Comparison of ENCODE assay signal across 2 cellular contexts in genomic region chr3:79392479-79392878, GRCh38.
TF ChIP-seq lines count a peak whose summit lies in the region.

No MANE protein-coding gene starts in this region.

TF ChIP-seq in SK-N-SH, 30 proteins besides CTCF, POLR2A, EP300 and RAD21 (continued from another document):
- TF ChIP-seq REST (IDR thresholded peaks at IDR 0.05; ENCODE audit: low read depth, low read length) (no peak), TAF1 (IDR thresholded peaks at IDR 0.05; ENCODE audit: borderline replicate concordance, low read depth, low read length) (no peak), FOXM1 (IDR thresholded peaks at IDR 0.05; ENCODE audit: low read depth) (no peak), TEAD4 (IDR thresholded peaks at IDR 0.05; ENCODE audit: borderline replicate concordance, insufficient read depth) (no peak), RFX5 (IDR thresholded peaks at IDR 0.05; ENCODE audit: low read length) (no peak), FOSL2 (IDR thresholded peaks at IDR 0.05; ENCODE audit: borderline replicate concordance, low read depth) (no peak), USF1 (IDR thresholded peaks at IDR 0.05; ENCODE audit: borderline replicate concordance, low read depth) (no peak), USF2 (IDR thresholded peaks at IDR 0.05; ENCODE audit: borderline replicate concordance, low read depth, low read length) (no peak), MEF2A (IDR thresholded peaks at IDR 0.05; ENCODE audit: borderline replicate concordance, low read depth) (no peak), GABPA (IDR thresholded peaks at IDR 0.05; ENCODE audit: low read depth) (no peak), TCF12 (IDR thresholded peaks at IDR 0.05) (no peak), ELF1 (IDR thresholded peaks at IDR 0.05) (no peak)

TF ChIP-seq in SK-N-SH treated with all-trans-retinoic acid at 6 μM for 48 hours, 23 proteins besides CTCF, POLR2A, EP300 and RAD21 (continued from another document):
- TF ChIP-seq POU6F1 (CRISPR knock-in tag; IDR thresholded peaks at IDR 0.05; ENCODE audit: borderline replicate concordance, low read depth) (no peak), ZFP30 (CRISPR knock-in tag; IDR thresholded peaks at IDR 0.05) (no peak), TSHZ2 (CRISPR knock-in tag; IDR thresholded peaks at IDR 0.05) (no peak), TCF4 (CRISPR knock-in tag; IDR thresholded peaks at IDR 0.05; ENCODE audit: borderline replicate concordance) (no peak), SNAI2 (CRISPR knock-in tag; IDR thresholded peaks at IDR 0.05) (no peak), ARNTL (CRISPR knock-in tag; IDR thresholded peaks at IDR 0.05; ENCODE audit: borderline replicate concordance, low read depth) (no peak)
TF ChIP-seq in SK-N-SH treated with all-trans-retinoic acid at 6 μM for 48 hours: peak in this region for 0.
